8 cellular contexts compared by ENCODE assay signal in the genomic region with DNA sequence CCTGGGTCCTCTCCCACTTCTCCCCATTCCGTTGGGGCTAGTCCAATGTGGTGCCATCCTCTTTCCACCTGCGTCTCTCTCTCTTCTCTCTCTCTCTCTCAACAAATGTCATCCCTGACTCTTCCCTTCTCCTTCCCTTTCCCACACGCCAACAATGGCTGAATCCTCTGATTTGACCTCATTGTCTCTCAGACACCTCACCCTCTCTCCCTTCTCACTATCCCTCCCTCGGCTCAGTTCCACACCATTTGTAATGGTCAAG. TPM values are rescaled to one million over a fixed set of nuclear protein-coding genes. Genes with fewer than 3 reads are reported as not detected.
DNase-seq lines count a peak whose midpoint lies in the region; ATAC-seq and TF ChIP-seq lines count a peak whose summit lies in the region.

No MANE protein-coding gene starts in this region.

- no peak for ATAC-seq in HG02852 (IDR thresholded peaks at IDR 0.05; ENCODE audit: unreplicated experiment)

- H3K9me3 Mint-ChIP-seq in T-helper 2 cell treated with Interferon-gamma antibody and Interleukin-4, amounts not matched to agents 5 μg/mL and 100 μg/mL, for 36 hours, result no peaks in the 10 kb centered on the region
- no peaks in the 10 kb centered on the region for H3K9me3 Mint-ChIP-seq in activated naive CD8-positive, alpha-beta T cell (ENCODE audit: low read depth)

- H3K27ac ChIP-seq in temporal lobe (ENCODE audit: low read depth, low read length), result peak overlapping the region; percentile 93

- peak overlapping the region; percentile 68 for H3K4me3 ChIP-seq in kidney epithelial cell (ENCODE audit: low read depth, low read length)

- no peaks in the 10 kb centered on the region for H3K27me3 ChIP-seq in kidney epithelial cell (ENCODE audit: control insufficient read depth, insufficient read depth, low read length)

- peaks cover 10% of the 10 kb centered on the region for H3K27me3 Mint-ChIP-seq in T-helper 2 cell treated with Interferon-gamma antibody and Interleukin-4, amounts not matched to agents 5 μg/mL and 100 μg/mL, for 36 hours (ENCODE audit: low read depth)
- H3K27me3 Mint-ChIP-seq in activated naive CD8-positive, alpha-beta T cell, result no peaks in the 10 kb centered on the region

- no peak for TF ChIP-seq CTCF in kidney epithelial cell (IDR thresholded peaks at IDR 0.05; ENCODE audit: insufficient read depth, low read length, poor library complexity, severe bottlenecking)

- H3K27ac Mint-ChIP-seq in T-helper 2 cell treated with Interferon-gamma antibody and Interleukin-4, amounts not matched to agents 5 μg/mL and 100 μg/mL, for 36 hours, result peak overlapping the region; percentile 97
- peak overlapping the region; percentile 94 for H3K27ac Mint-ChIP-seq in activated naive CD8-positive, alpha-beta T cell

- peaks cover 9% of the 10 kb centered on the region for H3K4me1 Mint-ChIP-seq in T-helper 2 cell treated with Interferon-gamma antibody and Interleukin-4, amounts not matched to agents 5 μg/mL and 100 μg/mL, for 36 hours (ENCODE audit: low read depth)
- peaks cover 24% of the 10 kb centered on the region for H3K4me1 Mint-ChIP-seq in activated naive CD8-positive, alpha-beta T cell (ENCODE audit: low read depth)

- peaks cover 5% of the 10 kb centered on the region for H3K36me3 Mint-ChIP-seq in T-helper 2 cell treated with Interferon-gamma antibody and Interleukin-4, amounts not matched to agents 5 μg/mL and 100 μg/mL, for 36 hours (ENCODE audit: low read depth)
- H3K36me3 Mint-ChIP-seq in activated naive CD8-positive, alpha-beta T cell, result no peaks in the 10 kb centered on the region

- H3K4me3 Mint-ChIP-seq in T-helper 2 cell treated with Interferon-gamma antibody and Interleukin-4, amounts not matched to agents 5 μg/mL and 100 μg/mL, for 36 hours, result peak overlapping the region; percentile 92
- peak overlapping the region; percentile 98 for H3K4me3 Mint-ChIP-seq in activated naive CD8-positive, alpha-beta T cell

- H3K36me3 ChIP-seq in kidney epithelial cell (ENCODE audit: control insufficient read depth, insufficient read depth, low read length), result no peaks in the 10 kb centered on the region

- DNase-seq in T-helper 2 cell treated with Interferon-gamma antibody and Interleukin-4, amounts not matched to agents 5 μg/mL and 100 μg/mL, for 36 hours (ENCODE audit: low spot score), result no peak
- DNase-seq in T-helper 2 cell (no peak), kidney epithelial cell (ENCODE audit: low read depth) (no peak), GM19238 (ENCODE audit: insufficient read length, low spot score) (no peak)
- no peak for DNase-seq in stimulated activated CD4-positive, alpha-beta T cell treated with anti-CD3 and anti-CD28 coated beads, Interleukin-1b, Interleukin-23, amount 100 ng/mL, for 48 hours

RNA-seq across cellular contexts. Expression of a gene that starts 0.6 kb away (rescaled TPM):
- 7.5 and 10.4 TPM in 2 replicates for total RNA-seq in kidney epithelial cell
- 11.1 TPM for total RNA-seq in temporal lobe

RNA-seq across cellular contexts. Expression of a gene that starts 22.8 kb away (rescaled TPM):
- total RNA-seq in kidney epithelial cell (21.6 and 26.7 TPM in 2 replicates), temporal lobe (58.8 TPM)
